Comparison of ENCODE assay signal across 9 cellular contexts in genomic region chr15:63466378-63467192, GRCh38. TPM values are rescaled to one million over a fixed set of nuclear protein-coding genes. Genes with fewer than 3 reads are reported as not detected.
DNase-seq lines count a peak whose midpoint lies in the region; ATAC-seq and TF ChIP-seq lines count a peak whose summit lies in the region.
"Had no signal": no experiment of that assay in that cellular context is flagged by ENCODE, and none has a peak within 500 bp of the region (broad histone marks: within the 10 kb centered on the region; RNA-seq: fewer than 3 reads in every experiment).

No MANE protein-coding gene starts in this region.

- no peaks in the 10 kb centered on the region for H3K9me3 ChIP-seq in CD8-positive, alpha-beta memory T cell (ENCODE audit: low read length)
- H3K9me3 ChIP-seq in body of pancreas = no peaks in the 10 kb centered on the region

- peaks cover 4 to 5% of the 10 kb centered on the region in 2 donors for H3K27me3 Mint-ChIP-seq in CD8-positive, alpha-beta memory T cell

- no peaks in the 10 kb centered on the region for H3K27me3 ChIP-seq in CD8-positive, alpha-beta memory T cell (ENCODE audit: insufficient read depth, low read length, poor library complexity, severe bottlenecking)
- no peaks in the 10 kb centered on the region for H3K27me3 ChIP-seq in body of pancreas

- H3K9me3 Mint-ChIP-seq in CD8-positive, alpha-beta memory T cell = no peaks in the 10 kb centered on the region

- TF ChIP-seq CTCF in body of pancreas (IDR thresholded peaks at IDR 0.05) = peak; percentile 44 to 72 (median 68)
- no peak for TF ChIP-seq CTCF in lower leg skin (IDR thresholded peaks at IDR 0.05)

- CTCF ChIA-PET in CD8-positive, alpha-beta memory T cell (lab: Charles Lee) = interaction anchor here (0.6 to 6.8 kb wide), 32 partner anchors 10 to 656 kb away, joined by 3 to 51 read pairs (median 5); partner anchors contain the start of genes FBXL22 and USP3

- H3K36me3 Mint-ChIP-seq in CD8-positive, alpha-beta memory T cell = no peaks in the 10 kb centered on the region

- DNase-seq in CD8-positive, alpha-beta memory T cell = peak in 4 of 5 donors; percentile 18 to 78 (median 66)
- DNase-seq in NCI-H1048 (lab: John Stamatoyannopoulos, UW) (peak; percentile 3), SKM-1 treated with dmso at 0.1 percent for 144 hours (lab: John Stamatoyannopoulos, UW; ENCODE audit: unreplicated experiment) (peak; percentile 65), body of pancreas (peak; percentile 36 to 71 (median 40)), iPS-NIHi11 (ENCODE audit: low spot score) (peak; percentile 81), lower leg skin (ENCODE audit: low spot score in 2 of 2) (no peak)
- DNase-seq in stimulated activated CD4-positive, alpha-beta T cell treated with anti-CD3 and anti-CD28 coated beads, Interleukin-4, amount 100 ng/mL, for 1 hour = peak; percentile 10

- no peak overlapping the region for H3K27ac ChIP-seq in CD8-positive, alpha-beta memory T cell (ENCODE audit: low read depth, low read length)
- no peak overlapping the region for H3K27ac ChIP-seq in body of pancreas
- H3K27ac ChIP-seq: SK-N-MC had no signal

- H3K27ac Mint-ChIP-seq in CD8-positive, alpha-beta memory T cell = peak overlapping the region in 5 of 8 donors; percentile 24 to 77 (median 70)

- H3K4me3 ChIP-seq in CD8-positive, alpha-beta memory T cell (ENCODE audit: low read length) = no peak overlapping the region
- no peak overlapping the region for H3K4me3 ChIP-seq in body of pancreas
- H3K4me3 ChIP-seq in lower leg skin (ENCODE audit: low read depth, poor library complexity, severe bottlenecking) = no peak overlapping the region
- H3K4me3 ChIP-seq: SK-N-MC had no signal

- intact Hi-C loops in body of pancreas (cut with DNase I) (no loop called here), lower leg skin (cut with DNase I; ENCODE audit: low total_unique reads) (loop anchor here (5.0 kb wide), 2 partner anchors 131 to 876 kb away; partner anchors contain the start of gene FBXL22)

- TF ChIP-seq POLR2A in body of pancreas (IDR thresholded peaks at IDR 0.05) (no peak), lower leg skin (IDR thresholded peaks at IDR 0.05) (no peak)

- peak; percentile 68 for ATAC-seq in GM19351 (IDR thresholded peaks at IDR 0.05; ENCODE audit: unreplicated experiment)
- peak; percentile 76 for ATAC-seq in body of pancreas

- peaks cover 10% of the 10 kb centered on the region for H3K4me1 ChIP-seq in CD8-positive, alpha-beta memory T cell (ENCODE audit: insufficient read depth, low read length)
- H3K4me1 ChIP-seq in body of pancreas = peaks cover 31% of the 10 kb centered on the region

- no peaks in the 10 kb centered on the region for H3K36me3 ChIP-seq in CD8-positive, alpha-beta memory T cell (ENCODE audit: insufficient read depth, low read length)
- no peaks in the 10 kb centered on the region for H3K36me3 ChIP-seq in body of pancreas (replicated peaks in 1 of 2; ENCODE audit: insufficient read depth in 1 of 2, low read depth in 2 of 2)

- WGBS in body of pancreas, 2 donors = 9 to 16% methylated on average over 8 of the region's 8 CpGs
- WGBS in lower leg skin, 2 donors = 22 to 26% methylated on average over 8 of the region's 8 CpGs

- POLR2A ChIA-PET in CD8-positive, alpha-beta memory T cell (lab: Charles Lee) = interaction anchor here (0.6 to 1.6 kb wide), 4 partner anchors 21 to 144 kb away, joined by 3 to 10 read pairs (median 4); partner anchors contain the start of gene USP3

- H3K4me1 Mint-ChIP-seq in CD8-positive, alpha-beta memory T cell = peaks cover 8 to 26% (median 17%) of the 10 kb centered on the region in 3 donors

- H3K4me3 Mint-ChIP-seq in CD8-positive, alpha-beta memory T cell = no peak overlapping the region

RNA-seq across cellular contexts. Expression of gene USP3, which starts 37.8 kb away (rescaled TPM):
- 10 to 100 TPM; 36.6 to 38.0 TPM for total RNA-seq in CD8-positive, alpha-beta memory T cell
- 50.7 TPM for polyA plus RNA-seq in CD8-positive, alpha-beta memory T cell
- 10 to 100 TPM; 48.8 to 50.1 TPM for total RNA-seq in body of pancreas
- total RNA-seq in lower leg skin = 10 to 100 TPM; 43.9 to 66.5 (median 55.0) TPM

Comparison
In these comparisons a context has a peak if more than half of its experiments do, and no peak if none do; other contexts are left out.
1. DNase-seq: peak in CD8-positive, alpha-beta memory T cell (4 of 5), NCI-H1048 (single experiment), SKM-1 treated with dmso at 0.1 percent for 144 hours (single experiment), body of pancreas (4 of 4), iPS-NIHi11 (single experiment) and stimulated activated CD4-positive, alpha-beta T cell treated with anti-CD3 and anti-CD28 coated beads, Interleukin-4, amount 100 ng/mL, for 1 hour (single experiment); none in lower leg skin (0 of 2).
2. CTCF ChIP-seq: peak in body of pancreas (7 of 7); none in lower leg skin (0 of 3).